Comparison of ENCODE assay signal across 1 cellular context in genomic region chr15:79969175-79969574, GRCh38.
TF ChIP-seq lines count a peak whose summit lies in the region.

No MANE protein-coding gene starts in this region.

TF ChIP-seq in GM12878, 131 proteins besides CTCF, POLR2A, EP300 and RAD21:
- no peak for TF ChIP-seq SPI1 (IDR thresholded peaks at IDR 0.05; ENCODE audit: borderline replicate concordance, insufficient read depth, low read depth, low read length)
- TF ChIP-seq CEBPB (IDR thresholded peaks at IDR 0.05; ENCODE audit: borderline replicate concordance in 1 of 2, low read depth in 2 of 2, low read length in 2 of 2), result no peak
- no peak for TF ChIP-seq HDAC6 (IDR thresholded peaks at IDR 0.05; ENCODE audit: unreplicated experiment)
- TF ChIP-seq WRNIP1 (IDR thresholded peaks at IDR 0.05; ENCODE audit: borderline replicate concordance, low read depth, low read length), result no peak
- 0 out of 2 replicates have a peak, but pooled peaks have one; percentile 8 for TF ChIP-seq MLLT1 (IDR thresholded peaks at IDR 0.05)
- TF ChIP-seq BCL3 (IDR thresholded peaks at IDR 0.05; ENCODE audit: borderline replicate concordance, insufficient read depth, low read depth, low read length, poor library complexity, severe bottlenecking), result no peak
- no peak for TF ChIP-seq ZBTB40 (IDR thresholded peaks at IDR 0.05; ENCODE audit: borderline replicate concordance)
- no peak for TF ChIP-seq SP1 (IDR thresholded peaks at IDR 0.05; ENCODE audit: low read depth, low read length)
- no peak for TF ChIP-seq ETV6 (conservative IDR thresholded peaks at IDR 0.05 in 1 of 2, IDR thresholded peaks at IDR 0.05 in 1 of 2; ENCODE audit: borderline replicate concordance in 1 of 2, low read depth in 1 of 2)
- no peak for TF ChIP-seq ZBTB4 (CRISPR knock-in tag; IDR thresholded peaks at IDR 0.05)
- TF ChIP-seq SMAD1 (IDR thresholded peaks at IDR 0.05; ENCODE audit: low read depth, partially characterized antibody), result no peak
- TF ChIP-seq JUNB (IDR thresholded peaks at IDR 0.05), result no peak
- TF ChIP-seq GATAD2B (conservative IDR thresholded peaks at IDR 0.05; ENCODE audit: low read depth), result 0 out of 2 replicates have a peak, but pooled peaks have one; percentile 5
